ENCODE assay signal across 8 cellular contexts in genomic region chr17:29292071-29292991, GRCh38. TPM values are rescaled to one million over a fixed set of nuclear protein-coding genes. Genes with fewer than 3 reads are reported as not detected.
A peak's percentile ranks its signal among the peaks of the same experiment; 100 is the strongest.
DNase-seq lines count a peak whose midpoint lies in the region; ATAC-seq, FAIRE-seq and TF ChIP-seq lines count a peak whose summit lies in the region.

No MANE protein-coding gene starts in this region.

- H3K4me3 ChIP-seq in MM.1S (ENCODE audit: low read length): peak overlapping the region; percentile 90

- no peaks in the 10 kb centered on the region for H3K27me3 Mint-ChIP-seq in activated CD4-positive, alpha-beta T cell treated with anti-CD3 and anti-CD28 coated beads for 36 hours

- TF ChIP-seq CTCF in MM.1S (IDR thresholded peaks at IDR 0.05; ENCODE audit: low read length): no peak

- intact Hi-C loops in activated CD4-positive, alpha-beta T cell treated with anti-CD3 and anti-CD28 coated beads for 36 hours (cut with DNase I, micrococcal nuclease): loop anchor here (2.0 to 5.0 kb wide), 7 partner anchors 152 to 630 kb away; partner anchors contain the start of genes ABHD15 (in 1 of the 2), NEK8 (in 1 of the 2), PHF12 (in 1 of the 2) and PROCA1 (in 1 of the 2)

- no peaks in the 10 kb centered on the region for H3K9me2 ChIP-seq in MM.1S (replicated peaks; ENCODE audit: insufficient read depth, low read length)

- H3K4me2 ChIP-seq in MM.1S (ENCODE audit: low read depth, low read length): peak overlapping the region; percentile 84

- no peaks in the 10 kb centered on the region for H3K27me3 ChIP-seq in MM.1S (replicated peaks; ENCODE audit: insufficient read depth, low read length)

- no peak for FAIRE-seq in GM12892 (lab: Jason Lieb, UNC)

- peaks cover 30% of the 10 kb centered on the region for H3F3A ChIP-seq in MM.1S (ENCODE audit: insufficient read depth, low read length)

- peaks cover 7% of the 10 kb centered on the region for H3K36me3 ChIP-seq in MM.1S (replicated peaks; ENCODE audit: insufficient read depth, low read length)

- H3K9me3 ChIP-seq in MM.1S (replicated peaks; ENCODE audit: insufficient read depth, low read length): no peaks in the 10 kb centered on the region

- H3K4me3 Mint-ChIP-seq in activated CD4-positive, alpha-beta T cell treated with anti-CD3 and anti-CD28 coated beads for 36 hours: peak overlapping the region; percentile 100

- CTCF ChIA-PET in activated CD4-positive, alpha-beta T cell treated with anti-CD3 and anti-CD28 coated beads for 36 hours (lab: Charles Lee): interaction anchor here (0.6 to 3.0 kb wide), 14 partner anchors 11 to 274 kb away, joined by 3 to 22 read pairs (median 4); partner anchors contain the start of gene ABHD15

- TF ChIP-seq POLR2A in GM12892 (IDR thresholded peaks at IDR 0.05; ENCODE audit: low read depth, low read length): no peak

- peak overlapping the region; percentile 99 for H3K27ac Mint-ChIP-seq in activated CD4-positive, alpha-beta T cell treated with anti-CD3 and anti-CD28 coated beads for 36 hours

- POLR2A ChIA-PET in activated CD4-positive, alpha-beta T cell treated with anti-CD3 and anti-CD28 coated beads for 36 hours (lab: Charles Lee): interaction anchor here (0.6 to 1.2 kb wide), 11 partner anchors 10 to 573 kb away, joined by 3 to 10 read pairs (median 4); partner anchors contain the start of gene RPL23A

- H3K4me1 ChIP-seq in MM.1S (ENCODE audit: low read length): peaks cover 11% of the 10 kb centered on the region; the same call in 1 of the 2 replicates

- peak; percentile 34 for DNase-seq in GM12892 (ENCODE audit: insufficient read length)
- DNase-seq in MM.1S: peak; percentile 50
- DNase-seq in activated CD4-positive, alpha-beta T cell treated with anti-CD3 and anti-CD28 coated beads for 36 hours: peak; percentile 72
- DNase-seq in cerebellum (ENCODE audit: low spot score): peak; percentile 48
- peak; percentile 44 for DNase-seq in kidney tubule cell (ENCODE audit: low spot score)
- peak; percentile 7 to 32 (median 22) for DNase-seq in stimulated activated CD4-positive, alpha-beta T cell treated with anti-CD3 and anti-CD28 coated beads, Interleukin-1b, Interleukin-23, amount 100 ng/mL, for 24 hours (ENCODE audit: low read depth in 4 of 4, low spot score in 1 of 4)

- H3K9ac ChIP-seq in MM.1S (ENCODE audit: low read length): peak overlapping the region; percentile 92

- H2AFZ ChIP-seq in MM.1S (ENCODE audit: low read length): no peak overlapping the region

- H3K4me1 Mint-ChIP-seq in activated CD4-positive, alpha-beta T cell treated with anti-CD3 and anti-CD28 coated beads for 36 hours: peaks cover 43% of the 10 kb centered on the region

- H3K36me3 Mint-ChIP-seq in activated CD4-positive, alpha-beta T cell treated with anti-CD3 and anti-CD28 coated beads for 36 hours (ENCODE audit: low read depth): peaks cover 44% of the 10 kb centered on the region

- no peak for ATAC-seq in activated CD4-positive, alpha-beta T cell treated with anti-CD3 and anti-CD28 coated beads for 36 hours
- ATAC-seq in HG02571 (IDR thresholded peaks at IDR 0.05; ENCODE audit: unreplicated experiment) (no peak), GM18870 (IDR thresholded peaks at IDR 0.05; ENCODE audit: unreplicated experiment) (no peak)

- H3K79me2 ChIP-seq in MM.1S (ENCODE audit: low read length): peaks cover 63% of the 10 kb centered on the region

- peak overlapping the region; percentile 78; the same call in 1 of the 2 replicates for H3K27ac ChIP-seq in MM.1S (ENCODE audit: low read length)

- no peaks in the 10 kb centered on the region for H3K9me3 Mint-ChIP-seq in activated CD4-positive, alpha-beta T cell treated with anti-CD3 and anti-CD28 coated beads for 36 hours (ENCODE audit: low read depth)

- peaks cover 45% of the 10 kb centered on the region for H4K20me1 ChIP-seq in MM.1S (ENCODE audit: insufficient read depth, low read length)

RNA-seq across cellular contexts. Expression of gene NUFIP2, which starts 1.6 kb away (rescaled TPM):
- 15.2 TPM for polyA plus RNA-seq in GM12892 (2012; ENCODE audit: missing spikeins)
- 10 to 100 TPM; 55.1 to 93.1 TPM for total RNA-seq in activated CD4-positive, alpha-beta T cell treated with anti-CD3 and anti-CD28 coated beads for 36 hours
- total RNA-seq in cerebellum: 47.4 TPM

RNA-seq across cellular contexts. Expression of gene CRYBA1, which starts 45.7 kb away (rescaled TPM):
- not detected for polyA plus RNA-seq in GM12892 (2012; ENCODE audit: missing spikeins)
- not detected for total RNA-seq in activated CD4-positive, alpha-beta T cell treated with anti-CD3 and anti-CD28 coated beads for 36 hours
- not detected for total RNA-seq in cerebellum

Comparison
In these comparisons a context has a peak if more than half of its experiments do, and no peak if none do; other contexts are left out.
1. DNase-seq: peak in every context shown above with its lines; median percentile 72 in activated CD4-positive, alpha-beta T cell treated with anti-CD3 and anti-CD28 coated beads for 36 hours; 50 in MM.1S; 48 in cerebellum; 44 in kidney tubule cell; 34 in GM12892; 22 in stimulated activated CD4-positive, alpha-beta T cell treated with anti-CD3 and anti-CD28 coated beads, Interleukin-1b, Interleukin-23, amount 100 ng/mL, for 24 hours.